Comparison of ENCODE assay signal across 19 cellular contexts in the genomic region with DNA sequence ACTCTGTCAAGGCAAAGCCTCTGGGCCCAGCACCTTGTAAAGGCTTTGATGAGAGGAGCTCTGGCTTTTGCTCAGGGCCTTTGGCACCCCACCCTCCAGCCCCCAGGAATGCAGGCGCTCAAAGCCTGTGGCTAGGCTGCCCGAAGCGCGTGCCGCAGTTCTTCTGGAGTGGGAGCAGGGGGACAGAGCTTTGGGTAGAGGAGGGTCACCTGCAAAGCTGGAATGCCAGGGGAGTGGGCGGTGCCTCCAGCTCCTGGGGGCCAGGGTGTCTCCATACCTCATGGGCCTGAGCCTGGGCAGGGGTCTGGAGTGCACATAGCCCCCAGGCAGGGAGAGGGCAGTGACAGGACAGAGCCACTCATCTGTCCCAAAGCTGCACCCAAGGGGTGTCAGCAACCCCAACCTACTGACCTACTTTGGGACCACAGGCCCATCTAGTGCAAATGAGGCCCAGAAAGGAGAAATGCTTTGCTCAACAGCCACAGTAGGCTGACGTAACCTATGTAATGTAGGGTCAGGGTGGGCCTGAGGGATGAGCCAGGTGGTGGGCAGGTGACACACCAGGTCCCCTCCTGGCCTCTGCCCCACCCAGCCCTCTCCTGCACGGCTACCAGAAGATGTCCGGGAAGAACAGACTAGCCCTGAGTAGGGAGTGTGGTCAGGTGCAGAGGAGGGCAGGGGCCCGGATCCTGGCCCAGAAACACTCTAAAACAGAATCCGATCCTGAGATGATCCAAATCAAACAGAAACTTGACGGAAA. TPM values are rescaled to one million over a fixed set of nuclear protein-coding genes. Genes with fewer than 3 reads are reported as not detected.
DNase-seq lines count a peak whose midpoint lies in the region; ATAC-seq and TF ChIP-seq lines count a peak whose summit lies in the region.
"Had no signal": no experiment of that assay in that cellular context is flagged by ENCODE, and none has a peak within 500 bp of the region (broad histone marks: within the 10 kb centered on the region; RNA-seq: fewer than 3 reads in every experiment).

No MANE protein-coding gene starts in this region.

- intact Hi-C loops in OCI-LY7 (cut with micrococcal nuclease; ENCODE audit: unreplicated experiment), result no loop called here
- intact Hi-C loops in sciatic nerve (cut with DNase I), result no loop called here

- H3K36me3 Mint-ChIP-seq in activated CD4-positive, alpha-beta T cell treated with anti-CD3 and anti-CD28 coated beads, Interleukin-2, amount 10 ng/mL, durations not matched to agents 7 days and 5 days (ENCODE audit: low read depth), result no peaks in the 10 kb centered on the region
- H3K36me3 Mint-ChIP-seq in effector memory CD8-positive, alpha-beta T cell (ENCODE audit: insufficient read depth), result peaks cover 4% of the 10 kb centered on the region
- H3K36me3 Mint-ChIP-seq: activated naive CD4-positive, alpha-beta T cell treated with anti-CD3 and anti-CD28 coated beads, Interleukin-2, amount 50 U/mL, for 72 hours; natural killer cell; T-cell had no signal

- H3K27ac Mint-ChIP-seq in activated CD4-positive, alpha-beta T cell treated with anti-CD3 and anti-CD28 coated beads, Interleukin-2, amount 10 ng/mL, durations not matched to agents 7 days and 5 days, result peak overlapping the region; percentile 36
- H3K27ac Mint-ChIP-seq in effector memory CD8-positive, alpha-beta T cell, result peak overlapping the region in 1 of 2 donors; percentile 75
- H3K27ac Mint-ChIP-seq: memory B cell, natural killer cell had no signal

- peaks cover 21% of the 10 kb centered on the region; the same call in 1 of the 2 replicates for H3K79me2 ChIP-seq in OCI-LY7 (ENCODE audit: insufficient read depth, low read depth, low read length)

- H4K20me1 ChIP-seq in OCI-LY7 (ENCODE audit: insufficient read depth, low read length), result no peaks in the 10 kb centered on the region

- H3K4me2 ChIP-seq in OCI-LY7 (ENCODE audit: low read length), result no peak overlapping the region

- peaks cover 63% of the 10 kb centered on the region for H3K36me3 ChIP-seq in OCI-LY7 (ENCODE audit: insufficient read depth, low read length)

- peaks cover 37% of the 10 kb centered on the region for H3K4me1 Mint-ChIP-seq in activated CD4-positive, alpha-beta T cell treated with anti-CD3 and anti-CD28 coated beads, Interleukin-2, amount 10 ng/mL, durations not matched to agents 7 days and 5 days
- peaks cover 3 to 28% of the 10 kb centered on the region in 2 donors for H3K4me1 Mint-ChIP-seq in effector memory CD8-positive, alpha-beta T cell (ENCODE audit: low read depth in 2 of 2)

- no peaks in the 10 kb centered on the region for H3K9me2 ChIP-seq in OCI-LY7 (ENCODE audit: insufficient read depth, low read length)

- peaks cover 65% of the 10 kb centered on the region for H3K4me1 ChIP-seq in OCI-LY7 (ENCODE audit: insufficient read depth, low read length, poor library complexity, severe bottlenecking)

- H3K27me3 Mint-ChIP-seq in activated CD4-positive, alpha-beta T cell treated with anti-CD3 and anti-CD28 coated beads, Interleukin-2, amount 10 ng/mL, durations not matched to agents 7 days and 5 days, result no peaks in the 10 kb centered on the region
- no peaks in the 10 kb centered on the region for H3K27me3 Mint-ChIP-seq in effector memory CD8-positive, alpha-beta T cell
- H3K27me3 Mint-ChIP-seq: CD4-positive, alpha-beta T cell; memory B cell; T-cell had no signal

- no peak overlapping the region for H2AFZ ChIP-seq in OCI-LY7 (ENCODE audit: low read length)

- peak; percentile 52 for ATAC-seq in effector memory CD8-positive, alpha-beta T cell (replicated peaks)
- ATAC-seq in sciatic nerve (no peak), GM21515 (IDR thresholded peaks at IDR 0.05; ENCODE audit: unreplicated experiment) (no peak)
- ATAC-seq: activated naive CD4-positive, alpha-beta T cell treated with anti-CD3 and anti-CD28 coated beads, Interleukin-2, amount 50 U/mL, for 72 hours; natural killer cell; stimulated activated naive CD8-positive, alpha-beta T cell treated with anti-CD3 and anti-CD28 coated beads, Interleukin-15, Interleukin-2, amounts not matched to agents 100 U/mL and 50 U/mL, for 24 hours; T-cell had no signal

- H3K9me3 Mint-ChIP-seq in activated CD4-positive, alpha-beta T cell treated with anti-CD3 and anti-CD28 coated beads, Interleukin-2, amount 10 ng/mL, durations not matched to agents 7 days and 5 days, result no peaks in the 10 kb centered on the region
- no peaks in the 10 kb centered on the region for H3K9me3 Mint-ChIP-seq in effector memory CD8-positive, alpha-beta T cell
- H3K9me3 Mint-ChIP-seq: activated naive CD4-positive, alpha-beta T cell treated with anti-CD3 and anti-CD28 coated beads, Interleukin-2, amount 50 U/mL, for 72 hours; CD4-positive, alpha-beta T cell; memory B cell; natural killer cell; T-cell had no signal

- TSS peak; percentile 50 for BruUV-seq in OCI-LY7 (replicated peaks; lab: Mats Ljungman, UMichigan)

- no peak overlapping the region for H3K4me3 Mint-ChIP-seq in activated CD4-positive, alpha-beta T cell treated with anti-CD3 and anti-CD28 coated beads, Interleukin-2, amount 10 ng/mL, durations not matched to agents 7 days and 5 days
- H3K4me3 Mint-ChIP-seq in effector memory CD8-positive, alpha-beta T cell, result peak overlapping the region in 1 of 2 donors; percentile 27
- H3K4me3 Mint-ChIP-seq: CD4-positive, alpha-beta T cell; natural killer cell had no signal

- H3K4me3 ChIP-seq in OCI-LY7 (ENCODE audit: low read depth, low read length, poor library complexity, severe bottlenecking), result no peak overlapping the region

- TF ChIP-seq CTCF in OCI-LY7 (conservative IDR thresholded peaks at IDR 0.05; ENCODE audit: low read length), result no peak

- POLR2A ChIA-PET in activated CD4-positive, alpha-beta T cell treated with anti-CD3 and anti-CD28 coated beads, Interleukin-2, amount 10 ng/mL, durations not matched to agents 7 days and 5 days (lab: Charles Lee), result no interaction called here
- POLR2A ChIA-PET in OCI-LY7 (lab: Charles Lee), result no interaction called here

- no peaks in the 10 kb centered on the region for H3K9me3 ChIP-seq in OCI-LY7 (ENCODE audit: low read length)

- peak overlapping the region; percentile 10 for H3K27ac ChIP-seq in OCI-LY7 (ENCODE audit: low read depth, low read length, poor library complexity, severe bottlenecking)

- CTCF ChIA-PET in activated CD4-positive, alpha-beta T cell treated with anti-CD3 and anti-CD28 coated beads, Interleukin-2, amount 10 ng/mL, durations not matched to agents 7 days and 5 days (lab: Charles Lee), result no interaction called here
- CTCF ChIA-PET in OCI-LY7 (lab: Charles Lee; ENCODE audit: unreplicated experiment), result interaction anchor here (0.6 kb wide), 1 partner anchor 84 kb away, joined by 3 read pairs; no protein-coding TSS in a partner anchor

- no peak for DNase-seq in activated CD4-positive, alpha-beta T cell treated with anti-CD3 and anti-CD28 coated beads, Interleukin-2, amount 10 ng/mL, durations not matched to agents 7 days and 5 days
- DNase-seq in activated CD4-positive, alpha-beta T cell treated with anti-CD3 and anti-CD28 coated beads, Interleukin-2, amount 50 U/mL, for 48 hours, result no peak
- DNase-seq in OCI-LY7 (ENCODE audit: low spot score) (no peak), sciatic nerve (ENCODE audit: low spot score) (peak; percentile 49), NCI-H748 (lab: John Stamatoyannopoulos, UW; ENCODE audit: unreplicated experiment) (no peak)
- no peak for DNase-seq in effector memory CD8-positive, alpha-beta T cell
- DNase-seq in effector CD8-positive, alpha-beta T cell (lab: John Stamatoyannopoulos, UW), result no peak
- DNase-seq: CD4-positive, alpha-beta T cell; DMS79 treated with DMSO at 0.1 percent for 48 hours; glutamatergic neuron; KG1; natural killer cell; NCI-H2171; stimulated activated CD4-positive, alpha-beta T cell treated with anti-CD3 and anti-CD28 coated beads, Interleukin-15, amount 100 ng/mL, for 24 hours; stimulated activated naive CD8-positive, alpha-beta T cell treated with anti-CD3 and anti-CD28 coated beads, Interleukin-15, Interleukin-2, amounts not matched to agents 100 U/mL and 50 U/mL, for 24 hours; T-cell had no signal

RNA-seq across cellular contexts. Expression of a gene that starts 2.2 kb away (rescaled TPM):
- 10 to 100 TPM; 11.2 to 13.5 TPM for total RNA-seq in activated CD4-positive, alpha-beta T cell treated with anti-CD3 and anti-CD28 coated beads, Interleukin-2, amount 10 ng/mL, durations not matched to agents 7 days and 5 days
- 28.7 and 52.8 TPM in 2 replicates for total RNA-seq in OCI-LY7 (2014; rRNA removed; shearing (Covaris generic))
- total RNA-seq in OCI-LY7 (2022), result 32.5 and 32.7 TPM in 2 replicates
- total RNA-seq in sciatic nerve, result 12.8 TPM

RNA-seq across cellular contexts. Expression of a gene that starts 22.2 kb away (rescaled TPM):
- total RNA-seq in activated CD4-positive, alpha-beta T cell treated with anti-CD3 and anti-CD28 coated beads, Interleukin-2, amount 10 ng/mL, durations not matched to agents 7 days and 5 days, result 10 to 100 TPM; 57.6 to 61.9 TPM
- total RNA-seq in OCI-LY7 (2014; rRNA removed; shearing (Covaris generic)), result 50.3 and 60.2 TPM in 2 replicates
- 101 and 117 TPM in 2 replicates for total RNA-seq in OCI-LY7 (2022)
- 15.0 TPM for total RNA-seq in sciatic nerve
